Comparison of ENCODE assay signal across 8 cellular contexts in genomic region chr2:64766841-64767669, GRCh38.
DNase-seq lines count a peak whose midpoint lies in the region; ATAC-seq, FAIRE-seq and TF ChIP-seq lines count a peak whose summit lies in the region.

No MANE protein-coding gene starts in this region.

- intact Hi-C loops in pancreas (cut with DNase I): no loop called here

- peak; percentile 66 for FAIRE-seq in pancreas (lab: Jason Lieb, UNC)

- no peaks in the 10 kb centered on the region for H3K9me3 ChIP-seq in pancreas

- H3K27me3 ChIP-seq in foreskin keratinocyte: no peaks in the 10 kb centered on the region
- no peaks in the 10 kb centered on the region for H3K27me3 ChIP-seq in pancreas

- H3K4me1 ChIP-seq in foreskin keratinocyte (peaks cover 11% of the 10 kb centered on the region), pancreas (no peaks in the 10 kb centered on the region)

- no peaks in the 10 kb centered on the region for H3K36me3 ChIP-seq in pancreas

- H3K4me3 ChIP-seq in WI38 (ENCODE audit: low read depth, low read length): peak overlapping the region; percentile 68
- H3K4me3 ChIP-seq in pancreas: peak overlapping the region in 3 of 4 donors; percentile 42 to 76 (median 72)

- TF ChIP-seq CTCF in WI38 (IDR thresholded peaks at IDR 0.05; ENCODE audit: low read depth, low read length) (no peak), foreskin keratinocyte (conservative IDR thresholded peaks at IDR 0.05) (no peak), pancreas (IDR thresholded peaks at IDR 0.05) (no peak)

- WGBS in pancreas, 2 donors: 34 to 40% methylated on average over 13 of the region's 13 CpGs

- H3K27ac ChIP-seq in foreskin keratinocyte (peak overlapping the region; percentile 80), pancreas (peak overlapping the region; percentile 83 to 97 (median 92))

- peak; percentile 32 for DNase-seq in NCI-H2107 treated with DMSO at 0.1 percent for 48 hours (lab: John Stamatoyannopoulos, UW; ENCODE audit: unreplicated experiment)
- no peak for DNase-seq in NCI-H2107 (lab: John Stamatoyannopoulos, UW)
- DNase-seq in foreskin keratinocyte: no peak
- DNase-seq in pancreas: no peak

- ATAC-seq in HG03354 (IDR thresholded peaks at IDR 0.05; ENCODE audit: poor library complexity, severe bottlenecking, unreplicated experiment): peak; percentile 46
- no peak for ATAC-seq in foreskin keratinocyte
- ATAC-seq in pancreas: peak in 2 of 4 donors; percentile 22 to 45
- no peak for ATAC-seq in HG02763 (IDR thresholded peaks at IDR 0.05; ENCODE audit: unreplicated experiment)
- ATAC-seq in HG02840 (IDR thresholded peaks at IDR 0.05; ENCODE audit: low FRiP score, unreplicated experiment): no peak
